Comparison of ENCODE assay signal across 23 cellular contexts in the genomic region with DNA sequence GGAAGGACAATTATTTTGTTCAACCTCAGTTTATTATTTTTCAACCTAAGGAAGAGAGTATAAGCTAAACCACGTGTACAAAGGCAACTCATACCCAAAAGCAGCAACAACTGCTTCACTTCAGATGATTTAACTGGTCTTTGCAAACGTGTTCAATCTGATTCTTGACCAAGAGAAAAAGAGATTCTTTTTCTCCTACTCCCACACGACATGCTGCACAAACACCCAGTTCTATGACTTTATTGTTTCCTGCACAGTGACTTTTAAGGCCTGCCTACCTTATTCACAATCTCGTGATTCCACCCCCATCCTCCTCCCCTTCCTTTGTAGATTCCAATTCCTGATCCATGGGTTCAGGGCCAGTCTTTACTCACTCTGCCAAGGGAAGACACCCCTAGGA.
"Had no signal": no experiment of that assay in that cellular context is flagged by ENCODE, and none has a peak within 500 bp of the region (broad histone marks: within the 10 kb centered on the region; RNA-seq: fewer than 3 reads in every experiment).

No MANE protein-coding gene starts in this region.

- DNase-seq: dermis blood vessel endothelial cell; effector memory CD4-positive, alpha-beta T cell; erythroblast; esophagus squamous epithelium; kidney; mesenchymal stem cell; naive thymus-derived CD4-positive, alpha-beta T cell; pancreas; sigmoid colon; stimulated activated CD4-positive, alpha-beta T cell treated with anti-CD3 and anti-CD28 coated beads, Interleukin-4, amount 100 ng/mL, for 4 hours; stimulated activated naive CD8-positive, alpha-beta T cell treated with anti-CD3 and anti-CD28 coated beads, Interleukin-15, Interleukin-2, amounts not matched to agents 100 U/mL and 50 U/mL, for 24 hours; transverse colon; upper lobe of right lung; uterus had no signal

- H3K4me3 Mint-ChIP-seq: mesothelial cell of epicardium; naive thymus-derived CD4-positive, alpha-beta T cell; nephron; stimulated activated memory B cell treated with anti-CD40 and anti-IgM and Interleukin-4, amounts not matched to agents 10 μg/mL and 1 μg/mL and 100 μg/mL, for 72 hours had no signal

- H3K27me3 Mint-ChIP-seq: naive thymus-derived CD4-positive, alpha-beta T cell; stimulated activated memory B cell treated with anti-CD40 and anti-IgM and Interleukin-4, amounts not matched to agents 10 μg/mL and 1 μg/mL and 100 μg/mL, for 72 hours had no signal

- FAIRE-seq: frontal cortex, kidney, pancreas had no signal

- H3K36me3 ChIP-seq: esophagus squamous epithelium, neutrophil, pancreas, sigmoid colon, transverse colon, upper lobe of right lung, uterus had no signal

- H3K9me3 Mint-ChIP-seq: mesothelial cell of epicardium; nephron; stimulated activated memory B cell treated with anti-CD40 and anti-IgM and Interleukin-4, amounts not matched to agents 10 μg/mL and 1 μg/mL and 100 μg/mL, for 72 hours had no signal

- H3K9me3 ChIP-seq: esophagus squamous epithelium, neutrophil, pancreas, sigmoid colon, transverse colon, upper lobe of right lung, uterus had no signal

- H3K4me1 Mint-ChIP-seq: naive thymus-derived CD4-positive, alpha-beta T cell had no signal

- H3K27me3 ChIP-seq: esophagus squamous epithelium, neutrophil, pancreas, sigmoid colon, transverse colon, upper lobe of right lung, uterus had no signal

- H3K4me3 ChIP-seq: coronary artery, esophagus squamous epithelium, lung, pancreas, sigmoid colon, transverse colon, upper lobe of right lung, uterus had no signal

- H3K36me3 Mint-ChIP-seq: mesothelial cell of epicardium; naive thymus-derived CD4-positive, alpha-beta T cell; stimulated activated memory B cell treated with anti-CD40 and anti-IgM and Interleukin-4, amounts not matched to agents 10 μg/mL and 1 μg/mL and 100 μg/mL, for 72 hours had no signal

- H3K27ac Mint-ChIP-seq: mesothelial cell of epicardium; naive thymus-derived CD4-positive, alpha-beta T cell; nephron; progenitor cell of endocrine pancreas; stimulated activated memory B cell treated with anti-CD40 and anti-IgM and Interleukin-4, amounts not matched to agents 10 μg/mL and 1 μg/mL and 100 μg/mL, for 72 hours had no signal

- H3K4me1 ChIP-seq: esophagus squamous epithelium, pancreas, sigmoid colon, transverse colon, upper lobe of right lung, uterus had no signal

- H3K27ac ChIP-seq: coronary artery, esophagus squamous epithelium, neutrophil, pancreas, sigmoid colon, transverse colon, upper lobe of right lung, uterus had no signal

- ATAC-seq: left lobe of liver; naive thymus-derived CD4-positive, alpha-beta T cell; pancreas; stimulated activated memory B cell treated with anti-CD40 and anti-IgM and Interleukin-4, amounts not matched to agents 10 μg/mL and 1 μg/mL and 100 μg/mL, for 72 hours; stimulated activated naive CD8-positive, alpha-beta T cell treated with anti-CD3 and anti-CD28 coated beads, Interleukin-15, Interleukin-2, amounts not matched to agents 100 U/mL and 50 U/mL, for 24 hours; upper lobe of right lung had no signal
